8 cellular contexts compared by ENCODE assay signal in the genomic region with DNA sequence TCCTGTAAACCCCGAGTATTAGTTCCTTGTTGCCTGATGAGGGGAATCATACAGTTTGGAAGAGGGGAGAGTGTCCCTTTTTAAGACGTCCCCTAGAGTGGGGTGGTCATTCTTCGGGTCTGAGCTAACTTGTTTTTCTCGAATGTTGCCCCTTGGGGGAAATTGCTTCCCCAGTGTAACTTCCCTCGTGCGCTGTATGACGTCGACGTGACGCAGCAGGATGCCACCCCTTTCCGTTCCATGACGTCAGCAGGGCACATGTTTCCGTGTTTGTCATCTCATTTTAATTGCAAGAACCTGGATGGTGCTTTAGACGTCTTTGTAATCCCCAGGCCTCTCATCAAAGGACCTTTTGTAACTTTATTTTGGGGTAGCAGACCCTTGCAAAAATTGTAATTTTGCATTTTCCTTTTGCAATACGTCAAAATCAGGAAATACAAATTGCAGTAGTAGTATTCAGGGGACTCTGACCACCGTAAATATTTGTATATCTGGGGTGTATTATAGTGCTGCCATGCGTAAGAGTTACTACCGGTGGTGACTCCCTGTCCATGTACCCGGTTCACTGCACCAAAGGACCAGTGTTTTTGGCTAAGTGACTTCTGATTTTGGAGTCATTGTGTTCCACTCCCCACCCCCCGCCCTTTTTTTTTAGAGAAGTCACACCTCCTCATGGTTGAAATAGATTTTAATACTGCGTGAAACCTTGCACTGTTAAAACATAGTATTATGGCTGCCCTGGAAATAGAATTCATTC. TPM values are rescaled to one million over a fixed set of nuclear protein-coding genes. Genes with fewer than 3 reads are reported as not detected.
DNase-seq lines count a peak whose midpoint lies in the region; ATAC-seq and TF ChIP-seq lines count a peak whose summit lies in the region.

No MANE protein-coding gene starts in this region.

- peak overlapping the region; percentile 75 for H3K9ac ChIP-seq in Loucy (ENCODE audit: low read depth, low read length, poor library complexity, severe bottlenecking)

- no peaks in the 10 kb centered on the region for H3K36me3 ChIP-seq in Loucy (ENCODE audit: insufficient read depth, low read length)

- WGBS in right cardiac atrium, result 26% methylated on average over 21 of the region's 21 CpGs

- no peaks in the 10 kb centered on the region for H3F3A ChIP-seq in Loucy (ENCODE audit: low read depth)

- intact Hi-C loops in right cardiac atrium (cut with DNase I), result loop anchor here in 3 of 4 donors (2.0 to 10.0 kb wide), 3 partner anchors 500 to 504 kb away; a partner anchor contains a TSS

- H3K27me3 ChIP-seq in Loucy (ENCODE audit: insufficient read depth, low read length, poor library complexity, severe bottlenecking) (no peaks in the 10 kb centered on the region), right cardiac atrium (ENCODE audit: control insufficient read depth, insufficient read depth) (no peaks in the 10 kb centered on the region)

- H2AFZ ChIP-seq in Loucy (ENCODE audit: low read length), result peak overlapping the region; percentile 89

- no peaks in the 10 kb centered on the region for H3K9me3 ChIP-seq in Loucy (ENCODE audit: insufficient read depth, low read depth, low read length)
- H3K9me3 ChIP-seq in right cardiac atrium (ENCODE audit: control insufficient read depth, low read length), result no peaks in the 10 kb centered on the region

- ATAC-seq in GM21723 (IDR thresholded peaks at IDR 0.05; ENCODE audit: unreplicated experiment) (peak; percentile 19), right cardiac atrium (peak; percentile 29 to 46)

- peak; percentile 37 for DNase-seq in COLO829 (ENCODE audit: low spot score)
- DNase-seq in T-helper 22 cell (ENCODE audit: low read depth), result peak; percentile 88
- DNase-seq in anterior cingulate cortex (lab: John Stamatoyannopoulos, UW), result peak in 46 of 58 donors; percentile 4 to 79 (median 36)
- DNase-seq in right cardiac atrium, result peak; percentile 86 to 88 (median 86)
- peak; percentile 43 for DNase-seq in retinal pigment epithelial cell (ENCODE audit: low read depth)
- DNase-seq in OCI-M2 (lab: John Stamatoyannopoulos, UW; ENCODE audit: unreplicated experiment), result no peak

- H4K20me1 ChIP-seq in Loucy (ENCODE audit: insufficient read depth, low read length, poor library complexity, severe bottlenecking), result no peaks in the 10 kb centered on the region

- peak overlapping the region; percentile 76 for H3K4me2 ChIP-seq in Loucy (ENCODE audit: low read depth, low read length, poor library complexity, severe bottlenecking)

- no peaks in the 10 kb centered on the region for H3K9me2 ChIP-seq in Loucy (replicated peaks; ENCODE audit: low read depth, low read length)

- H3K27ac ChIP-seq in right cardiac atrium (ENCODE audit: low read length), result peak overlapping the region; percentile 91

- TF ChIP-seq CTCF in Loucy (conservative IDR thresholded peaks at IDR 0.05; ENCODE audit: low read length) (no peak), retinal pigment epithelial cell (conservative IDR thresholded peaks at IDR 0.05; ENCODE audit: low read depth, low read length) (no peak)

- H3K4me3 ChIP-seq in Loucy (ENCODE audit: low read length, poor library complexity, severe bottlenecking), result peak overlapping the region; percentile 81
- peak overlapping the region; percentile 66 for H3K4me3 ChIP-seq in right cardiac atrium (ENCODE audit: low read length)
- H3K4me3 ChIP-seq in retinal pigment epithelial cell (ENCODE audit: low read length), result peak overlapping the region; percentile 81

- H3K4me1 ChIP-seq in Loucy (ENCODE audit: insufficient read depth, low read length, poor library complexity, severe bottlenecking) (peaks cover 39% of the 10 kb centered on the region), right cardiac atrium (ENCODE audit: control insufficient read depth, insufficient read depth, low read length) (no peaks in the 10 kb centered on the region)

- peaks cover 17% of the 10 kb centered on the region for H3K79me2 ChIP-seq in Loucy (ENCODE audit: insufficient read depth, low read length)

RNA-seq across cellular contexts. Expression of a gene that starts 0.7 kb away (rescaled TPM):
- total RNA-seq in right cardiac atrium, result 10 to 100 TPM; 63.8 to 65.2 (median 64.2) TPM
- polyA plus RNA-seq in right cardiac atrium, result 45.2 TPM

RNA-seq across cellular contexts. Expression of a gene that starts 1.1 kb away (rescaled TPM):
- total RNA-seq in right cardiac atrium, result 1 to 10 TPM; 1.4 to 3.9 (median 2.6) TPM
- 3.4 TPM for polyA plus RNA-seq in right cardiac atrium
